11 cellular contexts compared by ENCODE assay signal in the genomic region with DNA sequence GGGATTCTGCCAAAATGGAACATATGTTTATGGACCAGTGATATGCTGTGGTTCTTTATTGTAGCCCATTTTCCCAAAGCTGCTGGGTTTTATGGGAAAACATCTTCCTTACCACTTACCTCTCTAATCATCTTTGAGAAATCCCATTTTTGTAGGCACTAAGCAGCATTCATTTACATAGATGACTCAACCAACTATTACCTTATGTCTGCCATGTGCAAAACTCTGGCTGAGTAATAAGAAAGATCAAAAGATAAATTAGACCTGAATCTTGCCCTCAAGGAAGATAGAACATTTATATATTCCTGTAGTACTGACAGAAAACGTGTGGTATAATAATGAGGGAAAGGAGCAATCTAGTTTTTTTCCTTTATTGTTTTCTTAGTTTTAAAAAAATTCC. TPM values are rescaled to one million over a fixed set of nuclear protein-coding genes. Genes with fewer than 3 reads are reported as not detected.
"Had no signal": no experiment of that assay in that cellular context is flagged by ENCODE, and none has a peak within 500 bp of the region (broad histone marks: within the 10 kb centered on the region; RNA-seq: fewer than 3 reads in every experiment).

No MANE protein-coding gene starts in this region.

- H3K4me3 ChIP-seq: lung had no signal

- DNase-seq: activated naive CD4-positive, alpha-beta T cell; hypothalamus; left cardiac atrium; naive B cell; stimulated activated CD4-positive, alpha-beta T cell treated with anti-CD3 and anti-CD28 coated beads, Interleukin-15, amount 100 ng/mL, for 24 hours; stimulated activated CD4-positive, alpha-beta T cell treated with anti-CD3 and anti-CD28 coated beads, Interleukin-4, amount 100 ng/mL, for 4 hours; T-helper 2 cell had no signal

- H3K79me2 ChIP-seq: parathyroid adenoma had no signal

- H2AFZ ChIP-seq: parathyroid adenoma had no signal

- H3K27ac ChIP-seq: parathyroid adenoma had no signal

- ATAC-seq: left cardiac atrium had no signal

- FAIRE-seq: urothelium cell line had no signal

- H3K27me3 Mint-ChIP-seq: naive B cell had no signal

- H3K4me3 Mint-ChIP-seq: naive B cell had no signal

- H3K9ac ChIP-seq: parathyroid adenoma had no signal

- H3K4me1 ChIP-seq: parathyroid adenoma had no signal

- H3K36me3 Mint-ChIP-seq: naive B cell had no signal

- H3K9me3 Mint-ChIP-seq: naive B cell had no signal

RNA-seq across cellular contexts. Expression of gene SLC26A3, which starts 34.8 kb away (rescaled TPM):
- total RNA-seq: left cardiac atrium, skeletal muscle tissue had no signal
